Comparison of ENCODE assay signal across 27 cellular contexts in genomic region chr18:57989536-57989935, GRCh38.
"Had no signal": no experiment of that assay in that cellular context is flagged by ENCODE, and none has a peak within 500 bp of the region (broad histone marks: within the 10 kb centered on the region; RNA-seq: fewer than 3 reads in every experiment).

No MANE protein-coding gene starts in this region.

- H3K9me3 ChIP-seq: neutrophil, psoas muscle, right lobe of liver, vagina had no signal

- H3K36me3 ChIP-seq: left ventricle myocardium inferior, neural progenitor cell, neutrophil, right atrium auricular region, right lobe of liver, tibial nerve, vagina had no signal

- H3K27me3 Mint-ChIP-seq: stimulated activated memory B cell treated with anti-CD40 and anti-IgM and Interleukin-4, amounts not matched to agents 10 μg/mL and 1 μg/mL and 100 μg/mL, for 72 hours had no signal

- H3K79me2 ChIP-seq: parathyroid adenoma had no signal

- H3K36me3 Mint-ChIP-seq: mesothelial cell of epicardium; natural killer cell; neural progenitor cell; stimulated activated memory B cell treated with anti-CD40 and anti-IgM and Interleukin-4, amounts not matched to agents 10 μg/mL and 1 μg/mL and 100 μg/mL, for 72 hours; type B pancreatic cell had no signal

- H3K27ac ChIP-seq: left ventricle myocardium inferior, neural progenitor cell, neutrophil, parathyroid adenoma, psoas muscle, right atrium auricular region, right lobe of liver, tibial nerve, vagina had no signal

- H3K4me1 Mint-ChIP-seq: mesothelial cell of epicardium; naive B cell; natural killer cell; nephron progenitor cell; stimulated activated memory B cell treated with anti-CD40 and anti-IgM and Interleukin-4, amounts not matched to agents 10 μg/mL and 1 μg/mL and 100 μg/mL, for 72 hours; stimulated activated naive CD8-positive, alpha-beta T cell treated with anti-CD3 and anti-CD28 coated beads, Interleukin-15, amount 100 ng/mL, for 72 hours had no signal

- H3K4me2 ChIP-seq: neural progenitor cell, smooth muscle cell had no signal

- DNase-seq: islet precursor cell; left ventricle myocardium inferior; mesendoderm; naive B cell; natural killer cell; nephron progenitor cell; occipital lobe; psoas muscle; right lobe of liver; stimulated activated CD4-positive, alpha-beta T cell treated with anti-CD3 and anti-CD28 coated beads, Interleukin-1b, Interleukin-23, amount 100 ng/mL, for 48 hours; stimulated activated CD4-positive, alpha-beta T cell treated with anti-CD3 and anti-CD28 coated beads, Interleukin-2, amount 100 ng/mL, for 48 hours; stimulated activated CD4-positive, alpha-beta T cell treated with anti-CD3 and anti-CD28 coated beads, Interleukin-4, amount 100 ng/mL, for 4 hours; stimulated activated CD8-positive, alpha-beta memory T cell treated with anti-CD3 and anti-CD28 coated beads, Interleukin-4, amount 100 ng/mL, for 48 hours; stimulated activated naive CD4-positive, alpha-beta T cell treated with Interleukin-2 at 50 U/mL for 16 hours; stimulated activated naive CD8-positive, alpha-beta T cell treated with anti-CD3 and anti-CD28 coated beads, Interleukin-15, amount 100 ng/mL, for 72 hours; substantia nigra had no signal

- H3K9me3 Mint-ChIP-seq: natural killer cell; stimulated activated naive CD8-positive, alpha-beta T cell treated with anti-CD3 and anti-CD28 coated beads, Interleukin-15, amount 100 ng/mL, for 72 hours; type B pancreatic cell had no signal

- H3K4me1 ChIP-seq: left ventricle myocardium inferior, parathyroid adenoma, psoas muscle, right atrium auricular region, right lobe of liver, tibial nerve, vagina had no signal

- H3K27me3 ChIP-seq: neural progenitor cell, neutrophil, right atrium auricular region, right lobe of liver, tibial nerve, vagina had no signal

- H3K4me3 Mint-ChIP-seq: mesothelial cell of epicardium; naive B cell; natural killer cell; nephron progenitor cell; neural progenitor cell; stimulated activated memory B cell treated with anti-CD40 and anti-IgM and Interleukin-4, amounts not matched to agents 10 μg/mL and 1 μg/mL and 100 μg/mL, for 72 hours; stimulated activated naive CD8-positive, alpha-beta T cell treated with anti-CD3 and anti-CD28 coated beads, Interleukin-15, amount 100 ng/mL, for 72 hours; type B pancreatic cell had no signal

- H3K4me3 ChIP-seq: left ventricle myocardium inferior, lung, neural progenitor cell, psoas muscle, right atrium auricular region, right lobe of liver, smooth muscle cell, tibial nerve, vagina had no signal

- H3K27ac Mint-ChIP-seq: mesothelial cell of epicardium; naive B cell; natural killer cell; nephron progenitor cell; neural progenitor cell; stimulated activated memory B cell treated with anti-CD40 and anti-IgM and Interleukin-4, amounts not matched to agents 10 μg/mL and 1 μg/mL and 100 μg/mL, for 72 hours; stimulated activated naive CD8-positive, alpha-beta T cell treated with anti-CD3 and anti-CD28 coated beads, Interleukin-15, amount 100 ng/mL, for 72 hours; type B pancreatic cell had no signal
